In the genomic region with DNA sequence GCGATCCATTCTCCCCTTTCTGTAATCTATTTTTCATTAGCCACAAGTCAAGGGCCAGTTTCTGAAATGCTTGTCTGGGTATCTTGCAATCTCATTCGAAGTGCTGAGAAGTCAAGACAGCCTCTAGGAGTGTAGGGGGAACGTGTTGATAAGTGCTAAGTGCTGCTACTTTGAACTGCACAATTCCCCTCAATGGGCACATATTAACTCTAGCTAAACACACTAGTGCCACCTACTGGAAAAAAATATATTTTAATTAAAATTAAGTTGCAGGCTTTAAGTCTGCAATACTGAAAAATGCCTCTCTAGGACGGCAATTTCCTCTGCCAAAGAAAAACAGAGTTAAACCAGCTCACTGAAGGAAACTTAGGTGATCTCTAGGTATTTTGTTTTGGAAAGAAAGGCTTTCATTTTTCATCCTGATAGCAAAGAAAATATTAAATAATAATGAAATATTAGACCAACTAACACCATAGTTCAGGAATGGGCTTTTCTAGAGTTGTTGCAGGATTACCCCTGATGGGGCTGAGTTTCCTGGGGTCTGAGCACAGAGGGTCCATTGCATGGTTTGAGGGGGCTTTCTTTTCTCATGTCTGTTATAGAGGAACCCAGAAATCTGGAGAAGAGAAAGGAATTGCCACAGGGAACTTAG, we compare ENCODE assay signal across 8 cellular contexts.
DNase-seq lines count a peak whose midpoint lies in the region; ATAC-seq, FAIRE-seq and TF ChIP-seq lines count a peak whose summit lies in the region.

No MANE protein-coding gene starts in this region.

- peak in 2 of 3 experiments; percentile 39 to 60; a peak in 3 of 4 replicates for TF ChIP-seq CTCF in H1 (IDR thresholded peaks at IDR 0.05; ENCODE audit: control extremely low read depth in 1 of 3, insufficient read depth in 1 of 3, low read depth in 1 of 3, low read length in 3 of 3)

- no peak overlapping the region; the same call in 1 of the 2 replicates for H2BK20ac ChIP-seq in H1 (ENCODE audit: low read length)

- no peak overlapping the region for H3K4me3 ChIP-seq in H1 (ENCODE audit: extremely low read depth in 1 of 4, insufficient read depth in 2 of 4, low read depth in 3 of 4, low read length in 4 of 4)

- POLR2A ChIA-PET in H1 (lab: Charles Lee; ENCODE audit: partially characterized antibody), result interaction anchor here (0.9 kb wide), 1 partner anchor 23 kb away, joined by 3 read pairs; no protein-coding TSS in a partner anchor
- POLR2A ChIA-PET in activated CD4-positive, alpha-beta memory T cell treated with anti-CD3 and anti-CD28 coated beads, Interleukin-2, amount 10 ng/mL, durations not matched to agents 7 days and 5 days (lab: Charles Lee), result interaction anchor here (1.0 kb wide), 1 partner anchor 538 kb away, joined by 3 read pairs; no protein-coding TSS in a partner anchor

- TF ChIP-seq EP300 in H1 (IDR thresholded peaks at IDR 0.05; ENCODE audit: borderline replicate concordance in 1 of 2, low read depth in 2 of 2, low read length in 2 of 2), result no peak

- H3K23ac ChIP-seq in H1 (ENCODE audit: insufficient read length), result no peak overlapping the region

- DNase-seq in DMS153 (lab: John Stamatoyannopoulos, UW) (peak; percentile 35), LoVo (ENCODE audit: low spot score) (peak; percentile 55), RKO (ENCODE audit: low spot score) (peak; percentile 76), H1 (ENCODE audit: low read depth in 1 of 2, low spot score in 2 of 2) (peak in 1 of 2 experiments; percentile 27), memory B cell (ENCODE audit: low spot score in 2 of 2) (peak in 1 of 2 donors; percentile 30)
- DNase-seq in activated CD4-positive, alpha-beta memory T cell treated with anti-CD3 and anti-CD28 coated beads, Interleukin-2, amount 10 ng/mL, durations not matched to agents 7 days and 5 days, result no peak

- no peak overlapping the region for H3K56ac ChIP-seq in H1 (replicated peaks; ENCODE audit: insufficient read length, low read depth, low read length)

- H3K9ac ChIP-seq in H1 (replicated peaks in 1 of 4; ENCODE audit: extremely low read depth in 1 of 4, low read depth in 3 of 4, low read length in 3 of 4), result no peak overlapping the region

- H2AK5ac ChIP-seq in H1 (ENCODE audit: low read depth, low read length), result no peak overlapping the region

- no peak overlapping the region for H3K4me3 Mint-ChIP-seq in memory B cell
- H3K4me3 Mint-ChIP-seq in activated CD4-positive, alpha-beta memory T cell treated with anti-CD3 and anti-CD28 coated beads, Interleukin-2, amount 10 ng/mL, durations not matched to agents 7 days and 5 days, result no peak overlapping the region

- no peak overlapping the region for H2BK12ac ChIP-seq in H1 (ENCODE audit: low read depth, low read length)

- no peaks in the 10 kb centered on the region for H3K36me3 ChIP-seq in H1 (ENCODE audit: control insufficient read depth in 2 of 4, insufficient read depth in 4 of 4, low read length in 3 of 4)

- no peaks in the 10 kb centered on the region for H3K27me3 ChIP-seq in H1 (replicated peaks in 1 of 4; ENCODE audit: control insufficient read depth in 3 of 4, extremely low read depth in 1 of 4, insufficient read depth in 3 of 4, low read length in 3 of 4)

- WGBS in H1 (ENCODE audit: extremely low coverage in 1 of 2, insufficient coverage in 1 of 2, insufficient read length in 1 of 2, insufficient replicate concordance in 2 of 2, low coverage in 1 of 2, low lambda C conversion rate in 2 of 2, missing lambda C conversion rate in 1 of 2), 2 experiments, result 49% methylated on average over 4 of the region's 4 CpGs; no CpG with 5 or more reads in 1 of the 2 experiments

- H2BK15ac ChIP-seq in H1 (ENCODE audit: low read length), result no peak overlapping the region

- H3K27ac Mint-ChIP-seq in memory B cell, result no peak overlapping the region
- no peak overlapping the region for H3K27ac Mint-ChIP-seq in activated CD4-positive, alpha-beta memory T cell treated with anti-CD3 and anti-CD28 coated beads, Interleukin-2, amount 10 ng/mL, durations not matched to agents 7 days and 5 days

- H3K9me3 Mint-ChIP-seq in memory B cell, result peaks cover 2% of the 10 kb centered on the region
- no peaks in the 10 kb centered on the region for H3K9me3 Mint-ChIP-seq in activated CD4-positive, alpha-beta memory T cell treated with anti-CD3 and anti-CD28 coated beads, Interleukin-2, amount 10 ng/mL, durations not matched to agents 7 days and 5 days

- H4K5ac ChIP-seq in H1 (ENCODE audit: insufficient read length, low read depth, low read length), result no peak overlapping the region

- FAIRE-seq in H1 (lab: Jason Lieb, UNC), result peak; percentile 69

- CTCF ChIA-PET in H1 (lab: Charles Lee; ENCODE audit: partially characterized antibody), result interaction anchor here (0.7 to 3.5 kb wide), 31 partner anchors 12 to 556 kb away, joined by 3 to 25 read pairs (median 4); no protein-coding TSS in a partner anchor
- CTCF ChIA-PET in activated CD4-positive, alpha-beta memory T cell treated with anti-CD3 and anti-CD28 coated beads, Interleukin-2, amount 10 ng/mL, durations not matched to agents 7 days and 5 days (lab: Charles Lee), result interaction anchor here (0.7 to 6.1 kb wide), 4 partner anchors 11 to 562 kb away, joined by 3 to 47 read pairs (median 12); no protein-coding TSS in a partner anchor

- no peak overlapping the region for H4K91ac ChIP-seq in H1 (replicated peaks; ENCODE audit: insufficient read length, low read length)

- H3K4me1 ChIP-seq in H1 (replicated peaks in 1 of 4; ENCODE audit: control insufficient read depth in 3 of 4, insufficient read depth in 4 of 4, low read length in 3 of 4), result peaks cover 1 to 11% (median 7%) of the 10 kb centered on the region in 4 experiments; a peak in 5 of 7 replicates

- peaks cover 3% of the 10 kb centered on the region for H3K27me3 Mint-ChIP-seq in memory B cell
- H3K27me3 Mint-ChIP-seq in activated CD4-positive, alpha-beta memory T cell treated with anti-CD3 and anti-CD28 coated beads, Interleukin-2, amount 10 ng/mL, durations not matched to agents 7 days and 5 days, result peaks cover 4% of the 10 kb centered on the region

- H3K9me3 ChIP-seq in H1 (ENCODE audit: insufficient read depth in 2 of 2, low read depth in 1 of 2, low read length in 1 of 2), result no peaks in the 10 kb centered on the region

- no peaks in the 10 kb centered on the region for H3K79me2 ChIP-seq in H1 (ENCODE audit: control insufficient read depth in 1 of 2, insufficient read depth in 2 of 2, low read length in 2 of 2)

- H4K8ac ChIP-seq in H1 (ENCODE audit: extremely low read depth, insufficient read depth, low read length), result no peak overlapping the region

- no peaks in the 10 kb centered on the region for H4K20me1 ChIP-seq in H1 (replicated peaks in 1 of 2; ENCODE audit: control insufficient read depth in 1 of 2, insufficient read depth in 2 of 2, low read length in 2 of 2)

- peak; percentile 85 to 88 for TF ChIP-seq RAD21 in H1 (IDR thresholded peaks at IDR 0.05 in 1 of 2, conservative IDR thresholded peaks at IDR 0.05 in 1 of 2; ENCODE audit: low read depth in 2 of 2, low read length in 2 of 2)

- no peak overlapping the region for H2BK5ac ChIP-seq in H1 (ENCODE audit: low read depth, low read length)

- H3K14ac ChIP-seq in H1 (ENCODE audit: insufficient read length), result no peak overlapping the region

- no peak overlapping the region for H2AFZ ChIP-seq in H1 (ENCODE audit: low read length)

- no peak overlapping the region for H3K4me2 ChIP-seq in H1 (ENCODE audit: insufficient read depth in 1 of 2, low read depth in 2 of 2, low read length in 2 of 2)

- no peak overlapping the region for H3K18ac ChIP-seq in H1 (ENCODE audit: extremely low read depth, low read length)

- H3K79me1 ChIP-seq in H1 (ENCODE audit: low read depth, low read length), result no peaks in the 10 kb centered on the region; the same call in 1 of the 2 replicates

- no peak overlapping the region for H3K27ac ChIP-seq in H1 (ENCODE audit: low read depth, low read length)

- H3K23me2 ChIP-seq in H1 (ENCODE audit: low read depth, low read length), result no peaks in the 10 kb centered on the region

- H2BK120ac ChIP-seq in H1 (replicated peaks; ENCODE audit: low read depth, low read length), result no peak overlapping the region

- no peaks in the 10 kb centered on the region for H3K36me3 Mint-ChIP-seq in memory B cell
- H3K36me3 Mint-ChIP-seq in activated CD4-positive, alpha-beta memory T cell treated with anti-CD3 and anti-CD28 coated beads, Interleukin-2, amount 10 ng/mL, durations not matched to agents 7 days and 5 days (ENCODE audit: low read depth), result no peaks in the 10 kb centered on the region

- no peaks in the 10 kb centered on the region for H3K4me1 Mint-ChIP-seq in memory B cell
- H3K4me1 Mint-ChIP-seq in activated CD4-positive, alpha-beta memory T cell treated with anti-CD3 and anti-CD28 coated beads, Interleukin-2, amount 10 ng/mL, durations not matched to agents 7 days and 5 days, result no peaks in the 10 kb centered on the region

- H3K4ac ChIP-seq in H1 (replicated peaks; ENCODE audit: insufficient read length, low read depth, low read length), result no peak overlapping the region

- ATAC-seq in GM19468 (IDR thresholded peaks at IDR 0.05; ENCODE audit: extremely low read depth, unreplicated experiment) (peak; percentile 79), memory B cell (ENCODE audit: low read depth) (peak; percentile 53), HG03045 (IDR thresholded peaks at IDR 0.05; ENCODE audit: unreplicated experiment) (no peak)

- no peak for TF ChIP-seq POLR2A in H1 (IDR thresholded peaks at IDR 0.05; ENCODE audit: control extremely low read depth in 1 of 2, low read depth in 2 of 2, low read length in 2 of 2)

TF ChIP-seq in H1, 55 proteins besides CTCF, POLR2A, EP300 and RAD21:
- TF ChIP-seq SIX5 (IDR thresholded peaks at IDR 0.05; ENCODE audit: low read depth, low read length) (no peak), NANOG (IDR thresholded peaks at IDR 0.05; ENCODE audit: insufficient read depth, low read depth, low read length, poor library complexity, severe bottlenecking) (peak; percentile 51)
